Comparison of ENCODE assay signal across 14 cellular contexts in genomic region chr11:106424111-106424510, GRCh38.
DNase-seq lines count a peak whose midpoint lies in the region; ATAC-seq, FAIRE-seq and TF ChIP-seq lines count a peak whose summit lies in the region.
"Had no signal": no experiment of that assay in that cellular context is flagged by ENCODE, and none has a peak within 500 bp of the region (broad histone marks: within the 10 kb centered on the region; RNA-seq: fewer than 3 reads in every experiment).

No MANE protein-coding gene starts in this region.

- H3K4me3 ChIP-seq in astrocyte (ENCODE audit: insufficient read depth, low read depth, low read length) (no peak overlapping the region), Karpas-422 (ENCODE audit: low read length) (no peak overlapping the region)
- H3K4me3 ChIP-seq: cardiac muscle cell, pancreas had no signal

- no peaks in the 10 kb centered on the region for H3K9me2 ChIP-seq in Karpas-422 (replicated peaks; ENCODE audit: insufficient read depth, low read length)

- TF ChIP-seq CTCF in HFFc6 (IDR thresholded peaks at IDR 0.05), result no peak
- TF ChIP-seq CTCF in astrocyte (IDR thresholded peaks at IDR 0.05; ENCODE audit: insufficient read depth, low read depth, low read length), result no peak
- TF ChIP-seq CTCF in foreskin keratinocyte (conservative IDR thresholded peaks at IDR 0.05), result no peak
- no peak for TF ChIP-seq CTCF in omental fat pad (IDR thresholded peaks at IDR 0.05)

- no peaks in the 10 kb centered on the region for H3K36me3 ChIP-seq in astrocyte (ENCODE audit: insufficient read depth, low read length)
- no peaks in the 10 kb centered on the region for H3K36me3 ChIP-seq in Karpas-422 (ENCODE audit: insufficient read depth, low read length)
- H3K36me3 ChIP-seq: cardiac muscle cell, pancreas had no signal

- FAIRE-seq in astrocyte (lab: Jason Lieb, UNC), result peak; percentile 78
- FAIRE-seq: HepG2, pancreas had no signal

- H4K20me1 ChIP-seq in astrocyte (ENCODE audit: insufficient read depth, low read length) (no peaks in the 10 kb centered on the region), Karpas-422 (ENCODE audit: insufficient read depth, low read depth, low read length) (no peaks in the 10 kb centered on the region)

- H3K4me3 Mint-ChIP-seq in HFFc6, result peak overlapping the region; percentile 43; the same call in 1 of the 2 replicates
- no peak overlapping the region for H3K4me3 Mint-ChIP-seq in astrocyte (ENCODE audit: unreplicated experiment)

- H3K27me3 ChIP-seq in astrocyte (ENCODE audit: insufficient read depth, low read length), result no peaks in the 10 kb centered on the region
- H3K27me3 ChIP-seq in foreskin keratinocyte, result no peaks in the 10 kb centered on the region
- no peaks in the 10 kb centered on the region for H3K27me3 ChIP-seq in Karpas-422 (ENCODE audit: low read length)
- H3K27me3 ChIP-seq: cardiac muscle cell, pancreas had no signal

- ATAC-seq in foreskin keratinocyte, result peak; percentile 96
- no peak for ATAC-seq in omental fat pad (ENCODE audit: low FRiP score)
- ATAC-seq in GM18868 (IDR thresholded peaks at IDR 0.05; ENCODE audit: unreplicated experiment), result no peak
- ATAC-seq: HepG2, pancreas had no signal

- H3K4me1 ChIP-seq in astrocyte (ENCODE audit: insufficient read depth, low read length), result peaks cover 13% of the 10 kb centered on the region
- H3K4me1 ChIP-seq in foreskin keratinocyte, result peaks cover 23% of the 10 kb centered on the region
- H3K4me1 ChIP-seq in Karpas-422 (ENCODE audit: low read length), result no peaks in the 10 kb centered on the region
- H3K4me1 ChIP-seq: pancreas had no signal

- H3K4me2 ChIP-seq in astrocyte (ENCODE audit: low read length) (peak overlapping the region; percentile 51), Karpas-422 (ENCODE audit: low read depth, low read length, poor library complexity, severe bottlenecking) (no peak overlapping the region)

- no peaks in the 10 kb centered on the region for H3K79me2 ChIP-seq in astrocyte (ENCODE audit: insufficient read depth, low read length)
- H3K79me2 ChIP-seq in Karpas-422 (ENCODE audit: low read length), result no peaks in the 10 kb centered on the region

- peaks cover 50% of the 10 kb centered on the region for H3K4me1 Mint-ChIP-seq in HFFc6 (ENCODE audit: low read depth)
- peaks cover 25% of the 10 kb centered on the region for H3K4me1 Mint-ChIP-seq in astrocyte (ENCODE audit: low read depth, unreplicated experiment)

- no peaks in the 10 kb centered on the region; the same call in 1 of the 2 replicates for H3K27me3 Mint-ChIP-seq in HFFc6 (ENCODE audit: insufficient read depth)
- H3K27me3 Mint-ChIP-seq in astrocyte (ENCODE audit: low read depth, unreplicated experiment), result no peaks in the 10 kb centered on the region

- H3K9me3 Mint-ChIP-seq in HFFc6 (no peaks in the 10 kb centered on the region), astrocyte (ENCODE audit: unreplicated experiment) (no peaks in the 10 kb centered on the region)

- DNase-seq in A172 (ENCODE audit: low spot score) (peak; percentile 9), HFFc6 (peak; percentile 65), astrocyte (ENCODE audit: low read depth) (peak; percentile 82), foreskin keratinocyte (peak; percentile 83 to 93), omental fat pad (ENCODE audit: low spot score) (no peak), Karpas-422 (no peak)
- DNase-seq in activated effector memory CD4-positive, alpha-beta T cell treated with anti-CD3 and anti-CD28 coated beads, Interleukin-2, amount 50 U/mL, for 16 hours, result no peak
- DNase-seq: AML-193; NCI-H1694 treated with DMSO at 0.1 percent for 48 hours; pancreas; stimulated activated CD4-positive, alpha-beta T cell treated with anti-CD3 and anti-CD28 coated beads, Interleukin-4, amount 100 ng/mL, for 4 hours had no signal

- H3K9me3 ChIP-seq in astrocyte (ENCODE audit: insufficient read depth, low read depth, low read length), result no peaks in the 10 kb centered on the region
- no peaks in the 10 kb centered on the region for H3K9me3 ChIP-seq in Karpas-422 (ENCODE audit: low read length)
- H3K9me3 ChIP-seq: pancreas had no signal

- H2AFZ ChIP-seq in astrocyte (ENCODE audit: low read depth, low read length) (peak overlapping the region; percentile 58), Karpas-422 (ENCODE audit: low read length) (no peak overlapping the region)

- H3K9ac ChIP-seq in astrocyte (ENCODE audit: low read length), result no peak overlapping the region
- H3K9ac ChIP-seq in Karpas-422 (ENCODE audit: low read length), result no peak overlapping the region

- H3K27ac Mint-ChIP-seq in HFFc6 (peak overlapping the region; percentile 44; the same call in 1 of the 2 replicates), astrocyte (ENCODE audit: unreplicated experiment) (peak overlapping the region; percentile 82)

- H3K36me3 Mint-ChIP-seq in HFFc6 (ENCODE audit: low read depth) (no peaks in the 10 kb centered on the region), astrocyte (ENCODE audit: low read depth, unreplicated experiment) (no peaks in the 10 kb centered on the region)

- H3K27ac ChIP-seq in astrocyte (ENCODE audit: low read depth, low read length) (peak overlapping the region; percentile 38), foreskin keratinocyte (no peak overlapping the region), Karpas-422 (ENCODE audit: low read length) (no peak overlapping the region)
- H3K27ac ChIP-seq: cardiac muscle cell, pancreas had no signal

Comparison
In these comparisons a context has a peak if more than half of its experiments do, and no peak if none do; other contexts are left out.
1. DNase-seq: peak in A172 (single experiment), HFFc6 (single experiment), astrocyte (single experiment) and foreskin keratinocyte (2 of 2); none in activated effector memory CD4-positive, alpha-beta T cell treated with anti-CD3 and anti-CD28 coated beads, Interleukin-2, amount 50 U/mL, for 16 hours (single experiment), omental fat pad (single experiment) and Karpas-422 (single experiment).